1 cellular context compared by ENCODE assay signal in the genomic region with DNA sequence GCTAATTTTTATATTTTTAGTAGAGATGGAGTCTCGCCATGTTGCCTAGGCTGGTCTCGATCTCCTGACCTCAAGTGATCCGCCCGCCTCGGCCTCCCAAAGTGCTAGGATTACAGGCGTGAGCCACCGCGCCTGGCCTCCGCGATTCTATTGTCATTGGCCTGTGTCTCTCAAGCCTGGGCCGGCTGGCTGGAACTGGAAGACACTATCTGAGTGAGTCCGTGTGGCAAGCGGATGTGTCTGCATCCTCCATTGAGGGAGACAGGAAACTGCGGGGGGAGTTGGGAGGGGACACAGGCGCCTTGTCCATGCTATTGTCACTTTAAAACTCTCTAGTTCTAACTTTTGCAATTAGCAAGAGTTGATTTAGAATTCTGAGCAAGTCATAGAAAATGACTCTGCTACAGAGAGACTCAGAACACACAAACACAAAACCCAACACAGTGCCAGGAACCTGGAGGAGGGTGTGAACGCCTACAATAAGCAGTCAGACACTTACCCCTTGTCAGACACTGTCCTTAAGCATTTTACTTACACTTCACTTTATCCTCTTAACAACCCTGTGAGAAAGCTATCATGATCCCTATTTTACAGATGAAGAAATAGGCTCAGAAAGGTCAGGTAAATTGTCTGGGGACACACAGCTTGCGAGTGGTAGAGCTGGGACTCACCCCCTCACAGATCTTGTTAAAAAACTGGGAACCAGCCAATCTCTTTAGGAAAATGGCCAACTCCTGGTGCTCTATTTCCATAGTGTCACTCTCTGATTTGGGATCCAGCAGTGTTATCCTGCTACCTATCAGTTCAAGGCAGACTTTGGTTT.
TF ChIP-seq lines count a peak whose summit lies in the region.

No MANE protein-coding gene starts in this region.

TF ChIP-seq in GM23338, 12 proteins besides CTCF, POLR2A, EP300 and RAD21 (continued from another document):
- TF ChIP-seq ZNF462 (CRISPR knock-in tag; IDR thresholded peaks at IDR 0.05) (no peak), ZNF331 (CRISPR knock-in tag; IDR thresholded peaks at IDR 0.05; ENCODE audit: low read depth) (no peak), EZH2 (IDR thresholded peaks at IDR 0.05; ENCODE audit: low read depth, unreplicated experiment) (no peak)
- TF ChIP-seq, protein P1, sequence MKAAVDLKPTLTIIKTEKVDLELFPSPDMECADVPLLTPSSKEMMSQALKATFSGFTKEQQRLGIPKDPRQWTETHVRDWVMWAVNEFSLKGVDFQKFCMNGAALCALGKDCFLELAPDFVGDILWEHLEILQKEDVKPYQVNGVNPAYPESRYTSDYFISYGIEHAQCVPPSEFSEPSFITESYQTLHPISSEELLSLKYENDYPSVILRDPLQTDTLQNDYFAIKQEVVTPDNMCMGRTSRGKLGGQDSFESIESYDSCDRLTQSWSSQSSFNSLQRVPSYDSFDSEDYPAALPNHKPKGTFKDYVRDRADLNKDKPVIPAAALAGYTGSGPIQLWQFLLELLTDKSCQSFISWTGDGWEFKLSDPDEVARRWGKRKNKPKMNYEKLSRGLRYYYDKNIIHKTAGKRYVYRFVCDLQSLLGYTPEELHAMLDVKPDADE (IDR thresholded peaks at IDR 0.05): no peak
